In genomic region chr3:158105710-158106438, GRCh38 we compare ENCODE assay signal across 8 cellular contexts. TPM values are rescaled to one million over a fixed set of nuclear protein-coding genes. Genes with fewer than 3 reads are reported as not detected.
DNase-seq lines count a peak whose midpoint lies in the region; ATAC-seq and TF ChIP-seq lines count a peak whose summit lies in the region.

TSS of gene SHOX2 (minus strand) at chr3:158106420. CDS start at chr3:158106024, 396 bp downstream.

- no peaks in the 10 kb centered on the region for H3K9me3 Mint-ChIP-seq in Caco-2 (ENCODE audit: unreplicated experiment)
- H3K9me3 Mint-ChIP-seq in natural killer cell treated with Interleukin-12 subunit alpha and Interleukin-12 subunit beta and Interleukin-15 and Interleukin-18, amount 100 ng/mL, for 72 hours: no peaks in the 10 kb centered on the region

- peak within 1 kb of the TSS; percentile 83 for H3K4me3 Mint-ChIP-seq in Caco-2 (ENCODE audit: unreplicated experiment)
- H3K4me3 Mint-ChIP-seq in T-helper 17 cell: peak within 1 kb of the TSS; percentile 92
- peak within 1 kb of the TSS; percentile 84 for H3K4me3 Mint-ChIP-seq in natural killer cell treated with Interleukin-12 subunit alpha and Interleukin-12 subunit beta and Interleukin-15 and Interleukin-18, amount 100 ng/mL, for 72 hours

- BruUV-seq in Caco-2 (replicated peaks; lab: Mats Ljungman, UMichigan): no TSS peak

- H3K9me3 ChIP-seq in Caco-2 (no peaks in the 10 kb centered on the region), T-helper 17 cell (ENCODE audit: control insufficient read depth, low read length, poor library complexity, severe bottlenecking) (peaks cover 11% of the 10 kb centered on the region)

- no peaks in the 10 kb centered on the region; the same call in none of the 2 replicates for H3K27me3 ChIP-seq in Caco-2 (replicated peaks; ENCODE audit: control insufficient read depth, insufficient read depth, low read length)

- CTCF ChIA-PET in Caco-2 (lab: Charles Lee): no interaction called here

- peaks cover 7% of the 10 kb centered on the region for H3K4me1 Mint-ChIP-seq in Caco-2 (ENCODE audit: low read depth, unreplicated experiment)
- peaks cover 36% of the 10 kb centered on the region for H3K4me1 Mint-ChIP-seq in T-helper 17 cell
- H3K4me1 Mint-ChIP-seq in natural killer cell treated with Interleukin-12 subunit alpha and Interleukin-12 subunit beta and Interleukin-15 and Interleukin-18, amount 100 ng/mL, for 72 hours (ENCODE audit: low read depth in 2 of 2): peaks cover 47 to 55% of the 10 kb centered on the region in 2 donors

- DNase-seq in Caco-2 (peak; percentile 53 to 55), T-helper 17 cell (peak in 2 of 3 donors; percentile 8 to 28), epidermal melanocyte (ENCODE audit: insufficient read length, low spot score) (peak; percentile 16), medulla oblongata (ENCODE audit: extremely low spot score) (no peak)
- no peak for DNase-seq in natural killer cell treated with Interleukin-12 subunit alpha and Interleukin-12 subunit beta and Interleukin-15 and Interleukin-18, amount 100 ng/mL, for 72 hours (ENCODE audit: low spot score)

- no peaks in the 10 kb centered on the region for H3K36me3 ChIP-seq in Caco-2 (ENCODE audit: control insufficient read depth, insufficient read depth, low read length)

- peak within 1 kb of the TSS; percentile 59 for H3K4me3 ChIP-seq in Caco-2 (ENCODE audit: low read depth, low read length)

- peaks cover 10% of the 10 kb centered on the region for H3K27me3 Mint-ChIP-seq in Caco-2 (ENCODE audit: insufficient read depth, unreplicated experiment)
- peaks cover 75% of the 10 kb centered on the region for H3K27me3 Mint-ChIP-seq in T-helper 17 cell
- H3K27me3 Mint-ChIP-seq in natural killer cell treated with Interleukin-12 subunit alpha and Interleukin-12 subunit beta and Interleukin-15 and Interleukin-18, amount 100 ng/mL, for 72 hours: peaks cover 45 to 75% of the 10 kb centered on the region in 2 donors

- POLR2A ChIA-PET in Caco-2 (lab: Charles Lee): no interaction called here

- ATAC-seq in HG03432 (IDR thresholded peaks at IDR 0.05; ENCODE audit: unreplicated experiment): peak; percentile 13
- no peak for ATAC-seq in T-helper 17 cell
- peak; percentile 20 to 45 for ATAC-seq in natural killer cell treated with Interleukin-12 subunit alpha and Interleukin-12 subunit beta and Interleukin-15 and Interleukin-18, amount 100 ng/mL, for 72 hours
- ATAC-seq in HG03196 (IDR thresholded peaks at IDR 0.05; ENCODE audit: unreplicated experiment): no peak
- no peak for ATAC-seq in GM18519 (IDR thresholded peaks at IDR 0.05; ENCODE audit: low FRiP score, unreplicated experiment)

- H3K27ac Mint-ChIP-seq in Caco-2 (ENCODE audit: unreplicated experiment) (no peak within 1 kb of the TSS), T-helper 17 cell (peak within 1 kb of the TSS; percentile 59)
- H3K27ac Mint-ChIP-seq in natural killer cell treated with Interleukin-12 subunit alpha and Interleukin-12 subunit beta and Interleukin-15 and Interleukin-18, amount 100 ng/mL, for 72 hours: peak within 1 kb of the TSS; percentile 6 to 73

- intact Hi-C loops in Caco-2 (cut with micrococcal nuclease; ENCODE audit: unreplicated experiment): loop anchor here (5.0 to 10.0 kb wide), 2 partner anchors 116 to 491 kb away; no protein-coding TSS in a partner anchor

- H3K36me3 Mint-ChIP-seq in Caco-2 (ENCODE audit: insufficient read depth, unreplicated experiment) (peaks cover 6% of the 10 kb centered on the region), T-helper 17 cell (ENCODE audit: low read depth) (peaks cover 10% of the 10 kb centered on the region)
- peaks cover 12% of the 10 kb centered on the region for H3K36me3 Mint-ChIP-seq in natural killer cell treated with Interleukin-12 subunit alpha and Interleukin-12 subunit beta and Interleukin-15 and Interleukin-18, amount 100 ng/mL, for 72 hours

- TF ChIP-seq CTCF in Caco-2 (IDR thresholded peaks at IDR 0.05; ENCODE audit: insufficient read depth in 1 of 2, low read depth in 1 of 2, low read length in 1 of 2, severe bottlenecking in 1 of 2, unreplicated experiment in 1 of 2): no peak

- H3K4me1 ChIP-seq in Caco-2: peaks cover 1% of the 10 kb centered on the region; the same call in 1 of the 2 replicates

RNA-seq across cellular contexts. Expression of gene SHOX2, which starts in this region (rescaled TPM):
- 0.61 and 0.63 TPM in 2 replicates for total RNA-seq in Caco-2 (2022)
- not detected for total RNA-seq in T-helper 17 cell
- total RNA-seq in natural killer cell treated with Interleukin-12 subunit alpha and Interleukin-12 subunit beta and Interleukin-15 and Interleukin-18, amount 100 ng/mL, for 72 hours: 1 to 10 TPM in 1 of 2 donors, not detected in 1; 2.1 TPM

Comparison
In these comparisons a context has a peak if more than half of its experiments do, and no peak if none do; other contexts are left out.
1. Peak in DNase-seq and H3K4me3 ChIP-seq in Caco-2; RNA of the gene not detected or under 1 TPM.
2. Peak in DNase-seq in T-helper 17 cell; RNA of the gene not detected or under 1 TPM.
3. ATAC-seq: peak in HG03432 (single experiment) and natural killer cell treated with Interleukin-12 subunit alpha and Interleukin-12 subunit beta and Interleukin-15 and Interleukin-18, amount 100 ng/mL, for 72 hours (2 of 2); none in T-helper 17 cell (single experiment), HG03196 (single experiment) and GM18519 (single experiment).
4. Peak in every context shown above with its lines, with median percentiles within 50 percentile points of each other: H3K4me3 Mint-ChIP-seq.